ENCODE assay signal across 9 cellular contexts in the genomic region with DNA sequence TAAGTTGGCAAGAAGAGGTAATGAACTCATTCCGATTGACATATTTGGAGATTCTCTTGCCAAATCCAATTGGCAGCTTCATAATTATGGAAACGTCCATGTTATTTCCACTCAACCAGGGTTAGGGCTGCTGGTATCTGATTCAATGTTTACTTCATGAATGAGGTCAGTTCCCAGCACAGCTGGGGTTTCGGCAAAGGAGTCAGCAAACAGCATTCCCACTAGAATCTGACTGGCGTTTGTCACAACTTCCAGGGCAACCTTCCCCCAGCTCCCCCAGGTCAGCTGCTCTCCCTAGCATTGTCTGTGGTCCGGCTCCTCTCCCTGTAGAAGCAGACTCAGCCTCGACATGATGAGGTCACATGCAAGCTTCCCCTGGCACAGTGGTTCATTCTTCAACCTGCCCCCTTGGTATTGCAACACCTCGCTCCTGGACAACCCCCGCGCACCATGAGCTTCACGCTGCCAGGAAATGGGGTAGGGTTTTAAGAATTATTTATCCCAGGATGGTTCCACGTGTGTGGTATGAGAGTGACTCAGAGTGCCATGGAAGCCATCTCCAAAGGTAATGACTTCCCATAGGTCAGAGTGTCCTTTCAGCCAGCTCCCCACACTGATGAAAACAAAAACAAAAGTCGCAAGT.
A peak's percentile ranks its signal among the peaks of the same experiment; 100 is the strongest.
DNase-seq lines count a peak whose midpoint lies in the region; ATAC-seq, FAIRE-seq and TF ChIP-seq lines count a peak whose summit lies in the region.
"Had no signal": no experiment of that assay in that cellular context is flagged by ENCODE, and none has a peak within 500 bp of the region (broad histone marks: within the 10 kb centered on the region; RNA-seq: fewer than 3 reads in every experiment).

No MANE protein-coding gene starts in this region.

- no peaks in the 10 kb centered on the region for H3K9me1 ChIP-seq in endothelial cell of umbilical vein (replicated peaks; ENCODE audit: control insufficient read depth, extremely low read depth, insufficient read depth, low read length)

- no peak overlapping the region; the same call in 1 of the 2 replicates for H3K4me3 ChIP-seq in AG04450 (ENCODE audit: low read depth, low read length)
- H3K4me3 ChIP-seq in endothelial cell of umbilical vein (replicated peaks in 1 of 3; ENCODE audit: insufficient read depth in 1 of 3, low read depth in 1 of 3, low read length in 3 of 3): no peak overlapping the region
- H3K4me3 ChIP-seq in muscle layer of duodenum (ENCODE audit: low read depth in 1 of 2, low read length in 2 of 2): no peak overlapping the region

- peak; percentile 85 for FAIRE-seq in endothelial cell of umbilical vein (lab: Jason Lieb, UNC)
- FAIRE-seq: G401.6 had no signal

- H3K27ac ChIP-seq in AG04450 (ENCODE audit: low read depth, low read length) (peak overlapping the region; percentile 87), endothelial cell of umbilical vein (ENCODE audit: insufficient read depth, low read depth, low read length) (peak overlapping the region; percentile 50), muscle layer of duodenum (ENCODE audit: low read length) (peak overlapping the region; percentile 35)

- TF ChIP-seq CTCF in AG04450 (IDR thresholded peaks at IDR 0.05; ENCODE audit: low read depth, low read length) (no peak), endothelial cell of umbilical vein (IDR thresholded peaks at IDR 0.05; ENCODE audit: extremely low read depth in 1 of 2, insufficient read depth in 1 of 2, low read depth in 1 of 2, low read length in 2 of 2) (no peak)

- TF ChIP-seq POLR2A in endothelial cell of umbilical vein (IDR thresholded peaks at IDR 0.05; ENCODE audit: low read depth, low read length): no peak

- POLR2A ChIA-PET in AG04450 (lab: Yijun Ruan, JAX): interaction anchor here (1.2 to 1.3 kb wide), 3 partner anchors 25 to 117 kb away, joined by 4 to 9 read pairs (median 8); no protein-coding TSS in a partner anchor
- POLR2A ChIA-PET in endothelial cell of umbilical vein (lab: Charles Lee): interaction anchor here (1.2 to 1.5 kb wide), 3 partner anchors 16 to 41 kb away, joined by 3 to 5 read pairs (median 4); no protein-coding TSS in a partner anchor

- intact Hi-C loops in endothelial cell of umbilical vein (cut with micrococcal nuclease): no loop called here

- no TSS peak for BruUV-seq in endothelial cell of umbilical vein (replicated peaks; lab: Mats Ljungman, UMichigan)

- dilution Hi-C loops in endothelial cell of umbilical vein (cut with MboI; ENCODE audit: extremely low pct_ligation_motif_present, low sequenced_read_pairs): no loop called here

- H4K20me1 ChIP-seq in endothelial cell of umbilical vein (replicated peaks; ENCODE audit: control insufficient read depth, extremely low read depth, insufficient read depth, low read length): no peaks in the 10 kb centered on the region

- no peak overlapping the region for H3K4me2 ChIP-seq in endothelial cell of umbilical vein (ENCODE audit: insufficient read depth, low read length)

- H3K27me3 ChIP-seq in AG04450 (ENCODE audit: control insufficient read depth, insufficient read depth, low read length) (no peaks in the 10 kb centered on the region), endothelial cell of umbilical vein (ENCODE audit: control insufficient read depth in 2 of 2, insufficient read depth in 2 of 2, low read length in 2 of 2) (no peaks in the 10 kb centered on the region), muscle layer of duodenum (ENCODE audit: low read depth, low read length) (no peaks in the 10 kb centered on the region)

- peaks cover 49% of the 10 kb centered on the region for H3K4me1 ChIP-seq in endothelial cell of umbilical vein (ENCODE audit: control insufficient read depth, extremely low read depth, insufficient read depth, low read length)
- peaks cover 9 to 10% of the 10 kb centered on the region in 2 donors for H3K4me1 ChIP-seq in muscle layer of duodenum (ENCODE audit: control insufficient read depth in 1 of 2, insufficient read depth in 2 of 2, low read length in 2 of 2)

- DNase-seq in AG04450 (ENCODE audit: low read depth, low spot score) (peak; percentile 65), NCI-H2196 treated with DMSO at 0.1 percent for 48 hours (lab: John Stamatoyannopoulos, UW; ENCODE audit: unreplicated experiment) (peak; percentile 65), endothelial cell of umbilical vein (ENCODE audit: low read depth, low spot score) (peak; percentile 95), NCI-H2107 (lab: John Stamatoyannopoulos, UW) (no peak)
- no peak for DNase-seq in stimulated activated CD4-positive, alpha-beta T cell treated with anti-CD3 and anti-CD28 coated beads, Interleukin-2, amount 100 ng/mL, for 24 hours

- H3K9me3 ChIP-seq in AG04450 (ENCODE audit: control insufficient read depth, insufficient read depth, low read length) (no peaks in the 10 kb centered on the region; the same call in 1 of the 2 replicates), endothelial cell of umbilical vein (replicated peaks; ENCODE audit: control insufficient read depth, insufficient read depth, low read length) (no peaks in the 10 kb centered on the region), muscle layer of duodenum (ENCODE audit: control insufficient read depth in 1 of 2, low read length in 2 of 2) (no peaks in the 10 kb centered on the region)

- ATAC-seq in HG02642 (IDR thresholded peaks at IDR 0.05; ENCODE audit: poor library complexity, unreplicated experiment) (no peak), HG03469 (IDR thresholded peaks at IDR 0.05; ENCODE audit: unreplicated experiment) (no peak)

- no peak overlapping the region for H3K9ac ChIP-seq in endothelial cell of umbilical vein (replicated peaks; ENCODE audit: extremely low read depth, insufficient read depth, low read length)

- CTCF ChIA-PET in AG04450 (lab: Charles Lee): interaction anchor here (0.6 to 1.6 kb wide), 3 partner anchors 17 to 323 kb away, joined by 4 to 7 read pairs (median 7); no protein-coding TSS in a partner anchor
- CTCF ChIA-PET in endothelial cell of umbilical vein (lab: Charles Lee): interaction anchor here (0.9 to 1.9 kb wide), 10 partner anchors 9 to 189 kb away, joined by 3 to 12 read pairs (median 5); no protein-coding TSS in a partner anchor

- no peak overlapping the region for H2AFZ ChIP-seq in endothelial cell of umbilical vein (ENCODE audit: low read depth, low read length)

- no peaks in the 10 kb centered on the region for H3K36me3 ChIP-seq in endothelial cell of umbilical vein (ENCODE audit: control insufficient read depth in 2 of 2, extremely low read depth in 1 of 2, insufficient read depth in 2 of 2, low read length in 2 of 2)
- no peaks in the 10 kb centered on the region for H3K36me3 ChIP-seq in muscle layer of duodenum (ENCODE audit: control insufficient read depth in 1 of 2, insufficient read depth in 2 of 2, low read length in 2 of 2)

- H3K79me2 ChIP-seq in endothelial cell of umbilical vein (ENCODE audit: control insufficient read depth, insufficient read depth, low read length): no peaks in the 10 kb centered on the region

TF ChIP-seq in endothelial cell of umbilical vein, 7 proteins besides CTCF, POLR2A, EP300 and RAD21:
- TF ChIP-seq JUN (IDR thresholded peaks at IDR 0.05; ENCODE audit: borderline replicate concordance, insufficient read depth, insufficient read length, low read depth) (peak; percentile 26), EZH2 (IDR thresholded peaks at IDR 0.05; ENCODE audit: borderline replicate concordance, low read depth, low read length, severe bottlenecking) (no peak), POLR2AphosphoS5 (IDR thresholded peaks at IDR 0.05; ENCODE audit: insufficient read depth, low read depth, low read length) (peak; percentile 16), GATA2 (IDR thresholded peaks at IDR 0.05; ENCODE audit: insufficient read depth, insufficient read length, low read depth, low read length) (no peak), FOS (IDR thresholded peaks at IDR 0.05; ENCODE audit: borderline replicate concordance, insufficient read depth, low read length) (no peak), MYC (IDR thresholded peaks at IDR 0.05; ENCODE audit: low read depth, low read length) (no peak)
- TF ChIP-seq, protein P1, sequence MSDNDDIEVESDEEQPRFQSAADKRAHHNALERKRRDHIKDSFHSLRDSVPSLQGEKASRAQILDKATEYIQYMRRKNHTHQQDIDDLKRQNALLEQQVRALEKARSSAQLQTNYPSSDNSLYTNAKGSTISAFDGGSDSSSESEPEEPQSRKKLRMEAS (IDR thresholded peaks at IDR 0.05; ENCODE audit: insufficient read depth, insufficient read length): no peak

Comparison
In these comparisons a context has a peak if more than half of its experiments do, and no peak if none do; other contexts are left out.
1. DNase-seq: peak in AG04450 (single experiment), NCI-H2196 treated with DMSO at 0.1 percent for 48 hours (single experiment) and endothelial cell of umbilical vein (single experiment); none in NCI-H2107 (single experiment) and stimulated activated CD4-positive, alpha-beta T cell treated with anti-CD3 and anti-CD28 coated beads, Interleukin-2, amount 100 ng/mL, for 24 hours (0 of 2).
2. H3K27ac ChIP-seq: peak in every context shown above with its lines; median percentile 87 in AG04450; 50 in endothelial cell of umbilical vein; 35 in muscle layer of duodenum.